ENCODE assay signal across 27 cellular contexts in genomic region chr11:36638586-36638985, GRCh38. TPM values are rescaled to one million over a fixed set of nuclear protein-coding genes. Genes with fewer than 3 reads are reported as not detected.
DNase-seq lines count a peak whose midpoint lies in the region; ATAC-seq and TF ChIP-seq lines count a peak whose summit lies in the region.
"Had no signal": no experiment of that assay in that cellular context is flagged by ENCODE, and none has a peak within 500 bp of the region (broad histone marks: within the 10 kb centered on the region; RNA-seq: fewer than 3 reads in every experiment).

No MANE protein-coding gene starts in this region.

- in situ Hi-C loops in Caki2 (cut with HindIII; ENCODE audit: low pct_unique_long_range_greater_than_20kb, low sequenced_read_pairs), result no loop called here

- no peaks in the 10 kb centered on the region for H3K4me1 Mint-ChIP-seq in activated T-helper 17 cell treated with anti-CD3 and anti-CD28 coated beads, Interleukin-2, amount 50 U/mL, for 72 hours
- H3K4me1 Mint-ChIP-seq: CD14-positive monocyte; CD8-positive, alpha-beta memory T cell; GM23338; H9 had no signal

- no peak overlapping the region for H2AFZ ChIP-seq in osteoblast (ENCODE audit: low read length)
- H2AFZ ChIP-seq: GM23338 had no signal

- no peaks in the 10 kb centered on the region for H3K27me3 Mint-ChIP-seq in activated T-helper 17 cell treated with anti-CD3 and anti-CD28 coated beads, Interleukin-2, amount 50 U/mL, for 72 hours

- H4K20me1 ChIP-seq in osteoblast (ENCODE audit: insufficient read depth, low read length), result no peaks in the 10 kb centered on the region
- H4K20me1 ChIP-seq: BLaER1 treated with 17β-estradiol and CSF1 and Interleukin-3, amounts not matched to agents 10 nM and 100 nM had no signal

- no peaks in the 10 kb centered on the region for H3K4me1 ChIP-seq in osteoblast (ENCODE audit: insufficient read depth, low read length)
- H3K4me1 ChIP-seq: A549; BE2C; BLaER1 treated with 17β-estradiol and CSF1 and Interleukin-3, amounts not matched to agents 10 nM and 100 nM had no signal

- H3K27ac Mint-ChIP-seq in activated T-helper 17 cell treated with anti-CD3 and anti-CD28 coated beads, Interleukin-2, amount 50 U/mL, for 72 hours, result no peak overlapping the region
- H3K27ac Mint-ChIP-seq: CD14-positive monocyte; CD4-positive, alpha-beta T cell; CD8-positive, alpha-beta memory T cell; GM23338; H9 had no signal

- no peak overlapping the region for H3K4me2 ChIP-seq in osteoblast (ENCODE audit: insufficient read depth, low read length)
- H3K4me2 ChIP-seq: A549; BLaER1 treated with 17β-estradiol and CSF1 and Interleukin-3, amounts not matched to agents 10 nM and 100 nM; GM23338 had no signal

- no peaks in the 10 kb centered on the region for H3K27me3 ChIP-seq in osteoblast (ENCODE audit: insufficient read depth, low read length)
- H3K27me3 ChIP-seq: BE2C; BLaER1 treated with 17β-estradiol and CSF1 and Interleukin-3, amounts not matched to agents 10 nM and 100 nM had no signal

- H3K4me3 ChIP-seq in osteoblast (ENCODE audit: insufficient read depth, low read length), result no peak overlapping the region
- H3K4me3 ChIP-seq: A549; BLaER1 treated with 17β-estradiol and CSF1 and Interleukin-3, amounts not matched to agents 10 nM and 100 nM; GM23338 had no signal

- H3K9me3 Mint-ChIP-seq in activated T-helper 17 cell treated with anti-CD3 and anti-CD28 coated beads, Interleukin-2, amount 50 U/mL, for 72 hours, result no peaks in the 10 kb centered on the region
- H3K9me3 Mint-ChIP-seq: CD4-positive, alpha-beta T cell had no signal

- no peak for ATAC-seq in activated T-helper 17 cell treated with anti-CD3 and anti-CD28 coated beads, Interleukin-2, amount 50 U/mL, for 72 hours (replicated peaks)
- ATAC-seq: A549, GM23338, HCT116 had no signal

- H3K79me2 ChIP-seq in osteoblast (ENCODE audit: insufficient read depth, low read length), result no peaks in the 10 kb centered on the region

- no peaks in the 10 kb centered on the region for H3K9me3 ChIP-seq in osteoblast (ENCODE audit: low read depth, low read length)
- H3K9me3 ChIP-seq: A549, BE2C had no signal

- no peak overlapping the region for H3K4me3 Mint-ChIP-seq in activated T-helper 17 cell treated with anti-CD3 and anti-CD28 coated beads, Interleukin-2, amount 50 U/mL, for 72 hours
- H3K4me3 Mint-ChIP-seq: CD14-positive monocyte; CD4-positive, alpha-beta T cell; CD8-positive, alpha-beta memory T cell; GM23338; H9 had no signal

- H3K27ac ChIP-seq in VCaP (peak overlapping the region; percentile 48; the same call in 1 of the 2 replicates), osteoblast (ENCODE audit: low read depth, low read length) (no peak overlapping the region)
- H3K27ac ChIP-seq: A549; BLaER1 treated with 17β-estradiol and CSF1 and Interleukin-3, amounts not matched to agents 10 nM and 100 nM had no signal

- H3K36me3 ChIP-seq in osteoblast (ENCODE audit: insufficient read depth, low read length), result no peaks in the 10 kb centered on the region
- H3K36me3 ChIP-seq: BE2C had no signal

- DNase-seq in Caki2 (ENCODE audit: low read depth) (peak; percentile 24), osteoblast (ENCODE audit: insufficient read length, low spot score, missing footprints) (peak; percentile 32), renal cortical epithelial cell (ENCODE audit: low read depth) (peak; percentile 23), HT-29 (ENCODE audit: low spot score) (no peak)
- no peak for DNase-seq in stimulated activated naive CD4-positive, alpha-beta T cell (lab: John Stamatoyannopoulos, UW)
- DNase-seq in activated effector memory CD4-positive, alpha-beta T cell treated with anti-CD3 and anti-CD28 coated beads, Interleukin-2, amount 50 U/mL, for 16 hours, result no peak
- DNase-seq: 8988T; ACHN; AML-193; BE2C; Calu3; CD4-positive, alpha-beta T cell; CD8-positive, alpha-beta memory T cell; DMS53; DMS79 treated with DMSO at 0.1 percent for 48 hours; GF-D8; H9 had no signal

- H3K36me3 Mint-ChIP-seq in activated T-helper 17 cell treated with anti-CD3 and anti-CD28 coated beads, Interleukin-2, amount 50 U/mL, for 72 hours (ENCODE audit: low read depth), result peaks cover 23% of the 10 kb centered on the region

- TF ChIP-seq CTCF in VCaP (conservative IDR thresholded peaks at IDR 0.05), result no peak
- no peak for TF ChIP-seq CTCF in osteoblast (IDR thresholded peaks at IDR 0.05; ENCODE audit: extremely low read depth, low read depth, low read length)

RNA-seq across cellular contexts. Expression of gene RAG2, which starts 40.5 kb away (rescaled TPM):
- not detected in 2 replicates for total RNA-seq in Caki2 (2014; rRNA removed; shearing (Covaris generic); ENCODE audit: low replicate concordance)
- not detected in 2 replicates for total RNA-seq in osteoblast
- total RNA-seq in renal cortical epithelial cell, result not detected in 2 replicates
- total RNA-seq in activated T-helper 17 cell treated with anti-CD3 and anti-CD28 coated beads, Interleukin-2, amount 50 U/mL, for 72 hours, result not detected
- total RNA-seq in HT-29 (2014; rRNA removed; shearing (Covaris generic)), result not detected in 2 replicates
- total RNA-seq: Calu3; CD4-positive, alpha-beta T cell; CD8-positive, alpha-beta memory T cell; Daoy; G401; GM23338; H4; H9 had no signal

RNA-seq across cellular contexts. Expression of gene IFTAP, which starts 44.3 kb away (rescaled TPM):
- total RNA-seq in Caki2 (2014; rRNA removed; shearing (Covaris generic); ENCODE audit: low replicate concordance), result 45.1 and 47.5 TPM in 2 replicates
- 32.1 and 33.7 TPM in 2 replicates for total RNA-seq in osteoblast
- 29.5 and 57.5 TPM in 2 replicates for total RNA-seq in renal cortical epithelial cell
- 1 to 10 TPM in 1 of 2 donors, under 1 TPM in 1; 0.80 to 1.3 TPM for total RNA-seq in activated T-helper 17 cell treated with anti-CD3 and anti-CD28 coated beads, Interleukin-2, amount 50 U/mL, for 72 hours
- total RNA-seq in HT-29 (2014; rRNA removed; shearing (Covaris generic)), result 2.2 and 6.3 TPM in 2 replicates

Comparison
In these comparisons a context has a peak if more than half of its experiments do, and no peak if none do; other contexts are left out.
1. DNase-seq: peak in Caki2 (single experiment), osteoblast (single experiment) and renal cortical epithelial cell (single experiment); none in stimulated activated naive CD4-positive, alpha-beta T cell (0 of 6), activated effector memory CD4-positive, alpha-beta T cell treated with anti-CD3 and anti-CD28 coated beads, Interleukin-2, amount 50 U/mL, for 16 hours (single experiment) and HT-29 (single experiment).